Comparison of ENCODE assay signal across 17 cellular contexts in genomic region chr5:159058928-159059636, GRCh38. TPM values are rescaled to one million over a fixed set of nuclear protein-coding genes. Genes with fewer than 3 reads are reported as not detected.
DNase-seq lines count a peak whose midpoint lies in the region; ATAC-seq and TF ChIP-seq lines count a peak whose summit lies in the region.
"Had no signal": no experiment of that assay in that cellular context is flagged by ENCODE, and none has a peak within 500 bp of the region (broad histone marks: within the 10 kb centered on the region; RNA-seq: fewer than 3 reads in every experiment).

No MANE protein-coding gene starts in this region.

- no peaks in the 10 kb centered on the region for H3K36me3 ChIP-seq in brain microvascular endothelial cell (replicated peaks)
- H3K36me3 ChIP-seq in smooth muscle cell (ENCODE audit: low read depth): no peaks in the 10 kb centered on the region

- TF ChIP-seq CTCF in brain microvascular endothelial cell (IDR thresholded peaks at IDR 0.05; ENCODE audit: low read depth, low read length, missing control alignments) (no peak), smooth muscle cell (IDR thresholded peaks at IDR 0.05; ENCODE audit: borderline replicate concordance, insufficient read depth, poor library complexity, severe bottlenecking) (no peak)

- peak; percentile 58 for ATAC-seq in GM18502 (IDR thresholded peaks at IDR 0.05; ENCODE audit: poor library complexity, unreplicated experiment)
- peak; percentile 40 for ATAC-seq in HG02798 (IDR thresholded peaks at IDR 0.05; ENCODE audit: poor library complexity, unreplicated experiment)
- ATAC-seq in GM18498 (IDR thresholded peaks at IDR 0.05; ENCODE audit: unreplicated experiment): no peak
- no peak for ATAC-seq in HG03139 (IDR thresholded peaks at IDR 0.05; ENCODE audit: unreplicated experiment)
- ATAC-seq in GM21529 (IDR thresholded peaks at IDR 0.05; ENCODE audit: unreplicated experiment): no peak
- ATAC-seq: Panc1 had no signal

- DNase-seq in brain microvascular endothelial cell (no peak), smooth muscle cell (lab: John Stamatoyannopoulos, UW; ENCODE audit: unreplicated experiment) (no peak), AML-193 (lab: John Stamatoyannopoulos, UW) (no peak)
- DNase-seq: activated naive CD4-positive, alpha-beta T cell treated with anti-CD3 and anti-CD28 coated beads for 36 hours; central memory CD4-positive, alpha-beta T cell; DMS79 treated with DMSO at 0.1 percent for 48 hours; islet precursor cell; NCI-H510A; stimulated activated CD4-positive, alpha-beta T cell treated with anti-CD3 and anti-CD28 coated beads, Interleukin-15, amount 100 ng/mL, for 24 hours; testis had no signal

- H3K4me2 ChIP-seq in smooth muscle cell: peak overlapping the region; percentile 10

- H3K27ac ChIP-seq in brain microvascular endothelial cell: peak overlapping the region; percentile 69
- H3K27ac ChIP-seq in smooth muscle cell (ENCODE audit: low read depth): peak overlapping the region; percentile 32
- H3K27ac ChIP-seq: VCaP had no signal

- H3F3A ChIP-seq in smooth muscle cell (ENCODE audit: low read depth): peaks cover 3% of the 10 kb centered on the region

- 72% methylated on average over 5 of the region's 5 CpGs for WGBS in smooth muscle cell (ENCODE audit: low lambda C conversion rate)

- H3K4me1 ChIP-seq in smooth muscle cell (ENCODE audit: low read depth): peaks cover 40% of the 10 kb centered on the region

- in situ Hi-C loops in brain microvascular endothelial cell (cut with HindIII; ENCODE audit: low pct_ligation_motif_present, low sequenced_read_pairs): no loop called here

- H3K79me2 ChIP-seq in smooth muscle cell (ENCODE audit: low read depth): no peaks in the 10 kb centered on the region

- H3K9me3 ChIP-seq in smooth muscle cell (replicated peaks; ENCODE audit: low read depth): no peaks in the 10 kb centered on the region
- H3K9me3 ChIP-seq: testis had no signal

- H2AFZ ChIP-seq in smooth muscle cell (ENCODE audit: low read depth): no peak overlapping the region

- H3K4me3 ChIP-seq in brain microvascular endothelial cell (ENCODE audit: low read depth, low read length): no peak overlapping the region
- H3K4me3 ChIP-seq in smooth muscle cell: no peak overlapping the region
- H3K4me3 ChIP-seq: testis had no signal

- H3K27me3 ChIP-seq in brain microvascular endothelial cell (replicated peaks): no peaks in the 10 kb centered on the region
- peaks cover 39% of the 10 kb centered on the region for H3K27me3 ChIP-seq in smooth muscle cell (ENCODE audit: low read depth)
- H3K27me3 ChIP-seq: testis had no signal

- no peak overlapping the region for H3K9ac ChIP-seq in smooth muscle cell (ENCODE audit: low read depth)

- H4K20me1 ChIP-seq in smooth muscle cell (ENCODE audit: low read depth): no peaks in the 10 kb centered on the region

RNA-seq across cellular contexts. Expression of gene EBF1, which starts 40.6 kb away (rescaled TPM):
- 1.6 and 2.3 TPM in 2 replicates for total RNA-seq in smooth muscle cell
- polyA plus RNA-seq in smooth muscle cell: 1.5 and 3.3 TPM in 2 replicates

Comparison
In these comparisons a context has a peak if more than half of its experiments do, and no peak if none do; other contexts are left out.
1. ATAC-seq: peak in GM18502 (single experiment) and HG02798 (single experiment); none in GM18498 (single experiment), HG03139 (single experiment) and GM21529 (single experiment).